Comparison of ENCODE assay signal across 20 cellular contexts in the genomic region with DNA sequence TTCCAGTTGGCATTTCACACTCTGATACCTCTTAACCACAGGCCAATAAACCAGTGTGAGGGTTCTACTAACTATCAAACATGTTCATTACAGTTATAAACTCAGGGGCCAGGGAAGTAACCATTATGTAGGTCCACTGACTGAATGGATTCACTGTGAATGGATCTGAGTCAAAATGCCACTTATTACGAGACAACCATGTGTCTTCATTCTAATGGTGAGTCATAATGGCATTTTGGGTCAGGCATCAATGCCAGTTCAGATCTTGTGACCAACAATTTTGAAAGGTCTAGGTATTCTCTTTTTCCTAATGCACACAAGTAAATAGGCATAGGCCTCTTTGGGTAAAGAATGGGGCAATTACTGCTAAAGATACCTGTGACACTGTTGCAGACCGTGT.
DNase-seq lines count a peak whose midpoint lies in the region; ATAC-seq and TF ChIP-seq lines count a peak whose summit lies in the region.
"Had no signal": no experiment of that assay in that cellular context is flagged by ENCODE, and none has a peak within 500 bp of the region (broad histone marks: within the 10 kb centered on the region; RNA-seq: fewer than 3 reads in every experiment).

No MANE protein-coding gene starts in this region.

- H3K9me3 Mint-ChIP-seq in WTC11 (peaks cover 10% of the 10 kb centered on the region), progenitor cell of endocrine pancreas (ENCODE audit: low read depth) (no peaks in the 10 kb centered on the region)

- H3K27ac Mint-ChIP-seq in WTC11 (no peak overlapping the region), progenitor cell of endocrine pancreas (no peak overlapping the region)

- no peaks in the 10 kb centered on the region for H3K4me1 ChIP-seq in tibial artery
- H3K4me1 ChIP-seq: testis, vagina had no signal

- no peak overlapping the region for H3K27ac ChIP-seq in tibial artery
- H3K27ac ChIP-seq: BLaER1, testis, vagina had no signal

- DNase-seq in RPMI7951 (ENCODE audit: low read depth) (peak; percentile 9), OCI-M1 (lab: John Stamatoyannopoulos, UW) (no peak), WTC11 (ENCODE audit: low spot score) (no peak), progenitor cell of endocrine pancreas (ENCODE audit: low spot score, unreplicated experiment) (no peak), tibial artery (no peak)
- DNase-seq: activated CD8-positive, alpha-beta memory T cell treated with anti-CD3 and anti-CD28 coated beads, Interleukin-2, amount 50 U/mL, for 4 hours; effector CD8-positive, alpha-beta T cell; H7; mucosa of descending colon; NCI-H1436 treated with DMSO at 0.1 percent for 48 hours; posterior cingulate gyrus; testis had no signal

- ATAC-seq in GM18502 (IDR thresholded peaks at IDR 0.05; ENCODE audit: poor library complexity, unreplicated experiment) (peak; percentile 71), GM18909 (IDR thresholded peaks at IDR 0.05; ENCODE audit: poor library complexity, unreplicated experiment) (peak; percentile 71), HG02973 (IDR thresholded peaks at IDR 0.05; ENCODE audit: unreplicated experiment) (peak; percentile 61), WTC11 (no peak)
- ATAC-seq: esophagus mucosa, K562, mucosa of descending colon, SK-N-SH treated with all-trans-retinoic acid at 6 μM for 48 hours had no signal

- POLR2A ChIA-PET in WTC11 (lab: Charles Lee) = no interaction called here

- H3K4me3 Mint-ChIP-seq in WTC11 (no peak overlapping the region), progenitor cell of endocrine pancreas (ENCODE audit: low read depth) (no peak overlapping the region)

- TF ChIP-seq CTCF in WTC11 (IDR thresholded peaks at IDR 0.05) (no peak), progenitor cell of endocrine pancreas (IDR thresholded peaks at IDR 0.05; ENCODE audit: unreplicated experiment) (no peak), tibial artery (IDR thresholded peaks at IDR 0.05) (no peak)

- H3K9me3 ChIP-seq in tibial artery = no peaks in the 10 kb centered on the region
- H3K9me3 ChIP-seq: BLaER1, mucosa of descending colon, testis, vagina had no signal

- no peak overlapping the region for H3K4me3 ChIP-seq in tibial artery
- H3K4me3 ChIP-seq: BLaER1, K562, mucosa of descending colon, testis, vagina had no signal

- CTCF ChIA-PET in WTC11 (lab: Charles Lee) = no interaction called here

- H3K4me1 Mint-ChIP-seq in WTC11 (peaks cover 6% of the 10 kb centered on the region), progenitor cell of endocrine pancreas (ENCODE audit: low read depth) (no peaks in the 10 kb centered on the region)

- H3K36me3 Mint-ChIP-seq in WTC11 = no peaks in the 10 kb centered on the region
- no peaks in the 10 kb centered on the region for H3K36me3 Mint-ChIP-seq in progenitor cell of endocrine pancreas (ENCODE audit: insufficient read depth)

- H3K27me3 Mint-ChIP-seq in WTC11 (ENCODE audit: low read depth) = no peaks in the 10 kb centered on the region
- H3K27me3 Mint-ChIP-seq in progenitor cell of endocrine pancreas = peaks cover 5% of the 10 kb centered on the region

- no peaks in the 10 kb centered on the region for H3K27me3 ChIP-seq in tibial artery
- H3K27me3 ChIP-seq: BLaER1, testis, vagina had no signal

- intact Hi-C loops in tibial artery (cut with DNase I; ENCODE audit: low total_unique reads) = no loop called here

- no peaks in the 10 kb centered on the region for H3K36me3 ChIP-seq in tibial artery
- H3K36me3 ChIP-seq: BLaER1, vagina had no signal

TF ChIP-seq in WTC11, 78 proteins besides CTCF, POLR2A, EP300 and RAD21:
- TF ChIP-seq CBFB (CRISPR knock-in tag; IDR thresholded peaks at IDR 0.05; ENCODE audit: low read depth) = no peak
- TF ChIP-seq ZBTB21 (CRISPR knock-in tag; IDR thresholded peaks at IDR 0.05; ENCODE audit: borderline replicate concordance) = no peak
- no peak for TF ChIP-seq ETV6 (CRISPR knock-in tag; IDR thresholded peaks at IDR 0.05)
- TF ChIP-seq ZNF232 (CRISPR knock-in tag; IDR thresholded peaks at IDR 0.05) = no peak
- no peak for TF ChIP-seq SP1 (CRISPR knock-in tag; conservative IDR thresholded peaks at IDR 0.05)
